9 cellular contexts compared by ENCODE assay signal in genomic region chr6:12504325-12504966, GRCh38.
DNase-seq lines count a peak whose midpoint lies in the region; ATAC-seq and TF ChIP-seq lines count a peak whose summit lies in the region.
"Had no signal": no experiment of that assay in that cellular context is flagged by ENCODE, and none has a peak within 500 bp of the region (broad histone marks: within the 10 kb centered on the region; RNA-seq: fewer than 3 reads in every experiment).

No MANE protein-coding gene starts in this region.

- no peak for TF ChIP-seq POLR2A in esophagus squamous epithelium (IDR thresholded peaks at IDR 0.05)

- WGBS in esophagus squamous epithelium, 2 donors = 75 to 86% methylated on average over 2 of the region's 2 CpGs

- peak; percentile 36 for TF ChIP-seq CTCF in LNCaP clone FGC (IDR thresholded peaks at IDR 0.05; ENCODE audit: control insufficient read depth, extremely low read depth, insufficient read depth)
- peak in 4 of 6 experiments; percentile 24 to 56 (median 36) for TF ChIP-seq CTCF in esophagus squamous epithelium (IDR thresholded peaks at IDR 0.05)
- TF ChIP-seq CTCF in ascending aorta (IDR thresholded peaks at IDR 0.05) = no peak

- no peak overlapping the region for H3K27ac ChIP-seq in esophagus squamous epithelium
- H3K27ac ChIP-seq in ascending aorta = no peak overlapping the region

- peak; percentile 6 for DNase-seq in stimulated activated CD4-positive, alpha-beta T cell treated with anti-CD3 and anti-CD28 coated beads, Interleukin-15, amount 100 ng/mL, for 24 hours
- no peak for DNase-seq in stimulated activated CD4-positive, alpha-beta T cell treated with anti-CD3 and anti-CD28 coated beads, Interleukin-12 subunit alpha, Interleukin-12 subunit beta, amount 100 ng/mL, for 4 hours
- no peak for DNase-seq in LNCaP clone FGC (ENCODE audit: low read depth)
- no peak for DNase-seq in esophagus squamous epithelium (lab: John Stamatoyannopoulos, UW)
- DNase-seq in middle frontal gyrus (ENCODE audit: extremely low spot score, low spot score) = no peak
- no peak for DNase-seq in activated naive CD4-positive, alpha-beta T cell treated with anti-CD3 and anti-CD28 coated beads, Interleukin-2, amount 10 ng/mL, durations not matched to agents 7 days and 5 days
- DNase-seq in ascending aorta (ENCODE audit: low spot score in 2 of 2) = no peak
- DNase-seq: activated T-cell treated with anti-CD3 and anti-CD28 coated beads, Interleukin-2, amount 50 U/mL, for 4 hours had no signal

- H3K4me1 ChIP-seq in esophagus squamous epithelium (peaks cover 0 to 22% (median 12%) of the 10 kb centered on the region in 3 donors), ascending aorta (no peaks in the 10 kb centered on the region)

- H3K9me3 ChIP-seq in esophagus squamous epithelium (no peaks in the 10 kb centered on the region), ascending aorta (no peaks in the 10 kb centered on the region)

- no peaks in the 10 kb centered on the region for H3K36me3 Mint-ChIP-seq in activated naive CD4-positive, alpha-beta T cell treated with anti-CD3 and anti-CD28 coated beads, Interleukin-2, amount 10 ng/mL, durations not matched to agents 7 days and 5 days

- no peak overlapping the region for H3K27ac Mint-ChIP-seq in activated naive CD4-positive, alpha-beta T cell treated with anti-CD3 and anti-CD28 coated beads, Interleukin-2, amount 10 ng/mL, durations not matched to agents 7 days and 5 days

- H3K4me1 Mint-ChIP-seq in activated naive CD4-positive, alpha-beta T cell treated with anti-CD3 and anti-CD28 coated beads, Interleukin-2, amount 10 ng/mL, durations not matched to agents 7 days and 5 days = no peaks in the 10 kb centered on the region

- intact Hi-C loops in esophagus squamous epithelium (cut with DNase I) = no loop called here
- intact Hi-C loops in ascending aorta (cut with DNase I) = no loop called here

- H3K9me3 Mint-ChIP-seq in activated naive CD4-positive, alpha-beta T cell treated with anti-CD3 and anti-CD28 coated beads, Interleukin-2, amount 10 ng/mL, durations not matched to agents 7 days and 5 days = no peaks in the 10 kb centered on the region
- H3K9me3 Mint-ChIP-seq: activated T-cell treated with anti-CD3 and anti-CD28 coated beads, Interleukin-2, amount 50 U/mL, for 4 hours had no signal

- CTCF ChIA-PET in activated naive CD4-positive, alpha-beta T cell treated with anti-CD3 and anti-CD28 coated beads, Interleukin-2, amount 10 ng/mL, durations not matched to agents 7 days and 5 days (lab: Charles Lee) = interaction anchor here (1.0 to 2.4 kb wide), 4 partner anchors 11 to 918 kb away, joined by 3 to 12 read pairs (median 4); partner anchors contain the start of gene EDN1

- no peak for ATAC-seq in HG03045 (IDR thresholded peaks at IDR 0.05; ENCODE audit: unreplicated experiment)

- no peak overlapping the region for H3K4me3 Mint-ChIP-seq in activated naive CD4-positive, alpha-beta T cell treated with anti-CD3 and anti-CD28 coated beads, Interleukin-2, amount 10 ng/mL, durations not matched to agents 7 days and 5 days
- H3K4me3 Mint-ChIP-seq: activated T-cell treated with anti-CD3 and anti-CD28 coated beads, Interleukin-2, amount 50 U/mL, for 4 hours had no signal

- H3K27me3 ChIP-seq in esophagus squamous epithelium = no peaks in the 10 kb centered on the region
- no peaks in the 10 kb centered on the region for H3K27me3 ChIP-seq in ascending aorta

- no peaks in the 10 kb centered on the region for H3K27me3 Mint-ChIP-seq in activated naive CD4-positive, alpha-beta T cell treated with anti-CD3 and anti-CD28 coated beads, Interleukin-2, amount 10 ng/mL, durations not matched to agents 7 days and 5 days

- H3K36me3 ChIP-seq in esophagus squamous epithelium (no peaks in the 10 kb centered on the region), ascending aorta (no peaks in the 10 kb centered on the region)

- H3K4me3 ChIP-seq in LNCaP clone FGC (ENCODE audit: low read depth, low read length) (no peak overlapping the region), esophagus squamous epithelium (no peak overlapping the region), ascending aorta (no peak overlapping the region)

Comparison
In these comparisons a context has a peak if more than half of its experiments do, and no peak if none do; other contexts are left out.
1. CTCF ChIP-seq: peak in LNCaP clone FGC (single experiment) and esophagus squamous epithelium (4 of 6); none in ascending aorta (0 of 3).